1 cellular context compared by ENCODE assay signal in the genomic region with DNA sequence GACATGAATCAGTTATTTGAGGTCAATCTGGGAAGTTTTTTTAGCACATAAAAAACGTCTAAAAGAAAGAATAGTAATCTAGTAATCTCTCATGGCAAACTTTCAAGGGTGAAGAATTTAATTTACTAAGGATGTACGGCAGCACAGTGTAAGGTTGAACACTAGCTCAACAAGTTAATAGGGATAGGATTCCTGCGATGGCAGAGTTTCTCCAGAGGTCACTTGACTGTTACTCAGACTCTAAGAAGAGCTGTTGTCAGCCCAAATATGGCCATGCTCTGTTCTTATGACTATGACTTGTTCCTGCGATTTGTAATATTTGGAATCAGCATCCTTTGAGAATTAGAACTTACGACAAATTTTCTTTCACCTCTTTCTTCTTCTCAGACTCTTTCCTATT.
TF ChIP-seq lines count a peak whose summit lies in the region.

No MANE protein-coding gene starts in this region.

TF ChIP-seq in K562, 482 proteins besides CTCF, POLR2A, EP300 and RAD21 (continued from another document):
- TF ChIP-seq, protein P1, sequence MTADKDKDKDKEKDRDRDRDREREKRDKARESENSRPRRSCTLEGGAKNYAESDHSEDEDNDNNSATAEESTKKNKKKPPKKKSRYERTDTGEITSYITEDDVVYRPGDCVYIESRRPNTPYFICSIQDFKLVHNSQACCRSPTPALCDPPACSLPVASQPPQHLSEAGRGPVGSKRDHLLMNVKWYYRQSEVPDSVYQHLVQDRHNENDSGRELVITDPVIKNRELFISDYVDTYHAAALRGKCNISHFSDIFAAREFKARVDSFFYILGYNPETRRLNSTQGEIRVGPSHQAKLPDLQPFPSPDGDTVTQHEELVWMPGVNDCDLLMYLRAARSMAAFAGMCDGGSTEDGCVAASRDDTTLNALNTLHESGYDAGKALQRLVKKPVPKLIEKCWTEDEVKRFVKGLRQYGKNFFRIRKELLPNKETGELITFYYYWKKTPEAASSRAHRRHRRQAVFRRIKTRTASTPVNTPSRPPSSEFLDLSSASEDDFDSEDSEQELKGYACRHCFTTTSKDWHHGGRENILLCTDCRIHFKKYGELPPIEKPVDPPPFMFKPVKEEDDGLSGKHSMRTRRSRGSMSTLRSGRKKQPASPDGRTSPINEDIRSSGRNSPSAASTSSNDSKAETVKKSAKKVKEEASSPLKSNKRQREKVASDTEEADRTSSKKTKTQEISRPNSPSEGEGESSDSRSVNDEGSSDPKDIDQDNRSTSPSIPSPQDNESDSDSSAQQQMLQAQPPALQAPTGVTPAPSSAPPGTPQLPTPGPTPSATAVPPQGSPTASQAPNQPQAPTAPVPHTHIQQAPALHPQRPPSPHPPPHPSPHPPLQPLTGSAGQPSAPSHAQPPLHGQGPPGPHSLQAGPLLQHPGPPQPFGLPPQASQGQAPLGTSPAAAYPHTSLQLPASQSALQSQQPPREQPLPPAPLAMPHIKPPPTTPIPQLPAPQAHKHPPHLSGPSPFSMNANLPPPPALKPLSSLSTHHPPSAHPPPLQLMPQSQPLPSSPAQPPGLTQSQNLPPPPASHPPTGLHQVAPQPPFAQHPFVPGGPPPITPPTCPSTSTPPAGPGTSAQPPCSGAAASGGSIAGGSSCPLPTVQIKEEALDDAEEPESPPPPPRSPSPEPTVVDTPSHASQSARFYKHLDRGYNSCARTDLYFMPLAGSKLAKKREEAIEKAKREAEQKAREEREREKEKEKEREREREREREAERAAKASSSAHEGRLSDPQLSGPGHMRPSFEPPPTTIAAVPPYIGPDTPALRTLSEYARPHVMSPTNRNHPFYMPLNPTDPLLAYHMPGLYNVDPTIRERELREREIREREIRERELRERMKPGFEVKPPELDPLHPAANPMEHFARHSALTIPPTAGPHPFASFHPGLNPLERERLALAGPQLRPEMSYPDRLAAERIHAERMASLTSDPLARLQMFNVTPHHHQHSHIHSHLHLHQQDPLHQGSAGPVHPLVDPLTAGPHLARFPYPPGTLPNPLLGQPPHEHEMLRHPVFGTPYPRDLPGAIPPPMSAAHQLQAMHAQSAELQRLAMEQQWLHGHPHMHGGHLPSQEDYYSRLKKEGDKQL (CRISPR knock-in tag; IDR thresholded peaks at IDR 0.05; ENCODE audit: borderline replicate concordance) = no peak
- no peak for TF ChIP-seq TAF15 (IDR thresholded peaks at IDR 0.05; ENCODE audit: low read depth, low read length)
- no peak for TF ChIP-seq IRF9 (tag; IDR thresholded peaks at IDR 0.05)
